ENCODE assay signal across 1 cellular context in the genomic region with DNA sequence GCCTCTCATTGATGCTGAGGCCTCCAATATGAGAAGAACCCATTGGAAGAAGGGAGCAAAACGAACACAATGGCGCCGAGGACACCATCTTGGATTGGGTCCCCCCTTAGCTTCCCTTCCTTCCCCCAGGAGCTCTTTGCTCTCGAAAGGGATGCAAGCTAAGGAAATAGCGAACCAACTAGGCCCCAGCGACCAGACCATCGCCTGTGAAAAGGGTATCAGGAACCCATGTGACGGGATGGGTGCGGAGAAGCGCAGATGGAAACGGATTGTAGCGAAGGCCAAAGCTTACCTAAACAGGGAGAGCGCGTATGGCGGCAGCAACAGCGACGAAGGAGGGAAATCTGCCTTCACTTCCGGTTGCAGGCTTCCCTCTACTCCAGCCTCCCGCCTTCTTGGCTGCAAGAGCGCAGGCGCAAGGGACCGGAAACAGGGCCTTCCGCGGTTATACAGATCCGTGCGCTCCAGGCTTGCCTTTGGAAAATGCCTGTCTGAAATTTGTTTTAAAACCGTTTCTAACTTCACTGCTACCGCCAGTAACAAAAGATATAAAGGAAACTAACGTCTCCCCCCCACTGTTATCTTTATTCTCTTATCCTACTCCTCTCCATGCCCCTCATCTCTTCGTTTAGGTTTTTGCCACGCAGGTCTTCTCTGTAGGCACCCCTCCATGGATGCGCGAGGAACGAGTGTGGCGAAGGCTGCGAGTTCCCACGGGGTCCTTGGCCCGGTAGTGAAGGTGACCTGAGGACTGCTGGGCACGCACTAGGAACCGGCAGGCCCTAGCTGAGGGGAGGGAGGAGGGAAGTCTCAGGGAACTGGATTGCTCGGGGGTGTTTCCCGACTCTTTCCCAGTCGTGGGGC.
TF ChIP-seq lines count a peak whose summit lies in the region.

A gene (minus strand): TSS at position 346 of the 864 bp plus-strand sequence. CDS start 1,471 bp downstream, outside the sequence.

TF ChIP-seq in K562, 482 proteins besides CTCF, POLR2A, EP300 and RAD21 (continued from another document and continues in another):
- TF ChIP-seq, protein P1, sequence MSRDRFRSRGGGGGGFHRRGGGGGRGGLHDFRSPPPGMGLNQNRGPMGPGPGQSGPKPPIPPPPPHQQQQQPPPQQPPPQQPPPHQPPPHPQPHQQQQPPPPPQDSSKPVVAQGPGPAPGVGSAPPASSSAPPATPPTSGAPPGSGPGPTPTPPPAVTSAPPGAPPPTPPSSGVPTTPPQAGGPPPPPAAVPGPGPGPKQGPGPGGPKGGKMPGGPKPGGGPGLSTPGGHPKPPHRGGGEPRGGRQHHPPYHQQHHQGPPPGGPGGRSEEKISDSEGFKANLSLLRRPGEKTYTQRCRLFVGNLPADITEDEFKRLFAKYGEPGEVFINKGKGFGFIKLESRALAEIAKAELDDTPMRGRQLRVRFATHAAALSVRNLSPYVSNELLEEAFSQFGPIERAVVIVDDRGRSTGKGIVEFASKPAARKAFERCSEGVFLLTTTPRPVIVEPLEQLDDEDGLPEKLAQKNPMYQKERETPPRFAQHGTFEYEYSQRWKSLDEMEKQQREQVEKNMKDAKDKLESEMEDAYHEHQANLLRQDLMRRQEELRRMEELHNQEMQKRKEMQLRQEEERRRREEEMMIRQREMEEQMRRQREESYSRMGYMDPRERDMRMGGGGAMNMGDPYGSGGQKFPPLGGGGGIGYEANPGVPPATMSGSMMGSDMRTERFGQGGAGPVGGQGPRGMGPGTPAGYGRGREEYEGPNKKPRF (IDR thresholded peaks at IDR 0.05; ENCODE audit: low read depth, low read length): no peak
- TF ChIP-seq EP400 (IDR thresholded peaks at IDR 0.05): peak; percentile 100
- TF ChIP-seq SETDB1 (IDR thresholded peaks at IDR 0.05; ENCODE audit: low read length): no peak
- peak; percentile 72 for TF ChIP-seq NFIC (IDR thresholded peaks at IDR 0.05)
- TF ChIP-seq TBP (optimal IDR thresholded peaks at IDR 0.05; ENCODE audit: low read depth, low read length): peak; percentile 97
- TF ChIP-seq DMBX1 (CRISPR knock-in tag; IDR thresholded peaks at IDR 0.05; ENCODE audit: borderline replicate concordance): peak; percentile 73
- TF ChIP-seq TAF15 (IDR thresholded peaks at IDR 0.05; ENCODE audit: low read depth, low read length): no peak
- TF ChIP-seq BHLHE40 (IDR thresholded peaks at IDR 0.05; ENCODE audit: low read length): peak; percentile 68; the same call in 1 of the 2 replicates
- TF ChIP-seq, protein P2, sequence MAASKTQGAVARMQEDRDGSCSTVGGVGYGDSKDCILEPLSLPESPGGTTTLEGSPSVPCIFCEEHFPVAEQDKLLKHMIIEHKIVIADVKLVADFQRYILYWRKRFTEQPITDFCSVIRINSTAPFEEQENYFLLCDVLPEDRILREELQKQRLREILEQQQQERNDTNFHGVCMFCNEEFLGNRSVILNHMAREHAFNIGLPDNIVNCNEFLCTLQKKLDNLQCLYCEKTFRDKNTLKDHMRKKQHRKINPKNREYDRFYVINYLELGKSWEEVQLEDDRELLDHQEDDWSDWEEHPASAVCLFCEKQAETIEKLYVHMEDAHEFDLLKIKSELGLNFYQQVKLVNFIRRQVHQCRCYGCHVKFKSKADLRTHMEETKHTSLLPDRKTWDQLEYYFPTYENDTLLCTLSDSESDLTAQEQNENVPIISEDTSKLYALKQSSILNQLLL (CRISPR knock-in tag; IDR thresholded peaks at IDR 0.05; ENCODE audit: borderline replicate concordance): no peak
- TF ChIP-seq FOXJ3 (CRISPR knock-in tag; IDR thresholded peaks at IDR 0.05): no peak
- peak in 1 of 2 experiments; percentile 42; a peak in 3 of 4 replicates for TF ChIP-seq SIN3A (IDR thresholded peaks at IDR 0.05; ENCODE audit: borderline replicate concordance in 2 of 2, control insufficient read depth in 1 of 2, low read depth in 2 of 2, low read length in 2 of 2)
- TF ChIP-seq PHF20 (IDR thresholded peaks at IDR 0.05; ENCODE audit: partially characterized antibody): peak; percentile 97
- TF ChIP-seq, protein P3, sequence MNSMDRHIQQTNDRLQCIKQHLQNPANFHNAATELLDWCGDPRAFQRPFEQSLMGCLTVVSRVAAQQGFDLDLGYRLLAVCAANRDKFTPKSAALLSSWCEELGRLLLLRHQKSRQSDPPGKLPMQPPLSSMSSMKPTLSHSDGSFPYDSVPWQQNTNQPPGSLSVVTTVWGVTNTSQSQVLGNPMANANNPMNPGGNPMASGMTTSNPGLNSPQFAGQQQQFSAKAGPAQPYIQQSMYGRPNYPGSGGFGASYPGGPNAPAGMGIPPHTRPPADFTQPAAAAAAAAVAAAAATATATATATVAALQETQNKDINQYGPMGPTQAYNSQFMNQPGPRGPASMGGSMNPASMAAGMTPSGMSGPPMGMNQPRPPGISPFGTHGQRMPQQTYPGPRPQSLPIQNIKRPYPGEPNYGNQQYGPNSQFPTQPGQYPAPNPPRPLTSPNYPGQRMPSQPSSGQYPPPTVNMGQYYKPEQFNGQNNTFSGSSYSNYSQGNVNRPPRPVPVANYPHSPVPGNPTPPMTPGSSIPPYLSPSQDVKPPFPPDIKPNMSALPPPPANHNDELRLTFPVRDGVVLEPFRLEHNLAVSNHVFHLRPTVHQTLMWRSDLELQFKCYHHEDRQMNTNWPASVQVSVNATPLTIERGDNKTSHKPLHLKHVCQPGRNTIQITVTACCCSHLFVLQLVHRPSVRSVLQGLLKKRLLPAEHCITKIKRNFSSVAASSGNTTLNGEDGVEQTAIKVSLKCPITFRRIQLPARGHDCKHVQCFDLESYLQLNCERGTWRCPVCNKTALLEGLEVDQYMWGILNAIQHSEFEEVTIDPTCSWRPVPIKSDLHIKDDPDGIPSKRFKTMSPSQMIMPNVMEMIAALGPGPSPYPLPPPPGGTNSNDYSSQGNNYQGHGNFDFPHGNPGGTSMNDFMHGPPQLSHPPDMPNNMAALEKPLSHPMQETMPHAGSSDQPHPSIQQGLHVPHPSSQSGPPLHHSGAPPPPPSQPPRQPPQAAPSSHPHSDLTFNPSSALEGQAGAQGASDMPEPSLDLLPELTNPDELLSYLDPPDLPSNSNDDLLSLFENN (IDR thresholded peaks at IDR 0.05; ENCODE audit: low read depth in 2 of 2, low read length in 2 of 2): no peak; a peak in 1 of 4 replicates
- peak; percentile 97 for TF ChIP-seq GABPA (tag; conservative IDR thresholded peaks at IDR 0.05; ENCODE audit: low read depth)
- peak; percentile 70 for TF ChIP-seq LEF1 (IDR thresholded peaks at IDR 0.05)
- peak; percentile 28; the same call in 1 of the 2 replicates for TF ChIP-seq SIN3B (IDR thresholded peaks at IDR 0.05; ENCODE audit: low read depth)
- no peak for TF ChIP-seq NR3C1 (CRISPR knock-in tag; IDR thresholded peaks at IDR 0.05)
- TF ChIP-seq, protein P4, sequence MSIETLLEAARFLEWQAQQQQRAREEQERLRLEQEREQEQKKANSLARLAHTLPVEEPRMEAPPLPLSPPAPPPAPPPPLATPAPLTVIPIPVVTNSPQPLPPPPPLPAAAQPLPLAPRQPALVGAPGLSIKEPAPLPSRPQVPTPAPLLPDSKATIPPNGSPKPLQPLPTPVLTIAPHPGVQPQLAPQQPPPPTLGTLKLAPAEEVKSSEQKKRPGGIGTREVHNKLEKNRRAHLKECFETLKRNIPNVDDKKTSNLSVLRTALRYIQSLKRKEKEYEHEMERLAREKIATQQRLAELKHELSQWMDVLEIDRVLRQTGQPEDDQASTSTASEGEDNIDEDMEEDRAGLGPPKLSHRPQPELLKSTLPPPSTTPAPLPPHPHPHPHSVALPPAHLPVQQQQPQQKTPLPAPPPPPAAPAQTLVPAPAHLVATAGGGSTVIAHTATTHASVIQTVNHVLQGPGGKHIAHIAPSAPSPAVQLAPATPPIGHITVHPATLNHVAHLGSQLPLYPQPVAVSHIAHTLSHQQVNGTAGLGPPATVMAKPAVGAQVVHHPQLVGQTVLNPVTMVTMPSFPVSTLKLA (conservative IDR thresholded peaks at IDR 0.05): peak; percentile 90 to 94
- TF ChIP-seq, protein P5, sequence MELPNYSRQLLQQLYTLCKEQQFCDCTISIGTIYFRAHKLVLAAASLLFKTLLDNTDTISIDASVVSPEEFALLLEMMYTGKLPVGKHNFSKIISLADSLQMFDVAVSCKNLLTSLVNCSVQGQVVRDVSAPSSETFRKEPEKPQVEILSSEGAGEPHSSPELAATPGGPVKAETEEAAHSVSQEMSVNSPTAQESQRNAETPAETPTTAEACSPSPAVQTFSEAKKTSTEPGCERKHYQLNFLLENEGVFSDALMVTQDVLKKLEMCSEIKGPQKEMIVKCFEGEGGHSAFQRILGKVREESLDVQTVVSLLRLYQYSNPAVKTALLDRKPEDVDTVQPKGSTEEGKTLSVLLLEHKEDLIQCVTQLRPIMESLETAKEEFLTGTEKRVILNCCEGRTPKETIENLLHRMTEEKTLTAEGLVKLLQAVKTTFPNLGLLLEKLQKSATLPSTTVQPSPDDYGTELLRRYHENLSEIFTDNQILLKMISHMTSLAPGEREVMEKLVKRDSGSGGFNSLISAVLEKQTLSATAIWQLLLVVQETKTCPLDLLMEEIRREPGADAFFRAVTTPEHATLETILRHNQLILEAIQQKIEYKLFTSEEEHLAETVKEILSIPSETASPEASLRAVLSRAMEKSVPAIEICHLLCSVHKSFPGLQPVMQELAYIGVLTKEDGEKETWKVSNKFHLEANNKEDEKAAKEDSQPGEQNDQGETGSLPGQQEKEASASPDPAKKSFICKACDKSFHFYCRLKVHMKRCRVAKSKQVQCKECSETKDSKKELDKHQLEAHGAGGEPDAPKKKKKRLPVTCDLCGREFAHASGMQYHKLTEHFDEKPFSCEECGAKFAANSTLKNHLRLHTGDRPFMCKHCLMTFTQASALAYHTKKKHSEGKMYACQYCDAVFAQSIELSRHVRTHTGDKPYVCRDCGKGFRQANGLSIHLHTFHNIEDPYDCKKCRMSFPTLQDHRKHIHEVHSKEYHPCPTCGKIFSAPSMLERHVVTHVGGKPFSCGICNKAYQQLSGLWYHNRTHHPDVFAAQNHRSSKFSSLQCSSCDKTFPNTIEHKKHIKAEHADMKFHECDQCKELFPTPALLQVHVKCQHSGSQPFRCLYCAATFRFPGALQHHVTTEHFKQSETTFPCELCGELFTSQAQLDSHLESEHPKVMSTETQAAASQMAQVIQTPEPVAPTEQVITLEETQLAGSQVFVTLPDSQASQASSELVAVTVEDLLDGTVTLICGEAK (IDR thresholded peaks at IDR 0.05): peak; percentile 92
- TF ChIP-seq, protein P5 (CRISPR knock-in tag; IDR thresholded peaks at IDR 0.05): peak; percentile 37; the same call in 1 of the 2 replicates
- peak; percentile 81; the same call in 1 of the 2 replicates for TF ChIP-seq ZNF12 (CRISPR knock-in tag; IDR thresholded peaks at IDR 0.05)
- TF ChIP-seq, protein P6, sequence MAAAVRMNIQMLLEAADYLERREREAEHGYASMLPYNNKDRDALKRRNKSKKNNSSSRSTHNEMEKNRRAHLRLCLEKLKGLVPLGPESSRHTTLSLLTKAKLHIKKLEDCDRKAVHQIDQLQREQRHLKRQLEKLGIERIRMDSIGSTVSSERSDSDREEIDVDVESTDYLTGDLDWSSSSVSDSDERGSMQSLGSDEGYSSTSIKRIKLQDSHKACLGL (CRISPR knock-in tag; IDR thresholded peaks at IDR 0.05; ENCODE audit: borderline replicate concordance, poor library complexity, severe bottlenecking): no peak
- TF ChIP-seq ZNF707 (CRISPR knock-in tag; conservative IDR thresholded peaks at IDR 0.05): 0 out of 2 replicates have a peak, but pooled peaks have one; percentile 11
- TF ChIP-seq, protein P7, sequence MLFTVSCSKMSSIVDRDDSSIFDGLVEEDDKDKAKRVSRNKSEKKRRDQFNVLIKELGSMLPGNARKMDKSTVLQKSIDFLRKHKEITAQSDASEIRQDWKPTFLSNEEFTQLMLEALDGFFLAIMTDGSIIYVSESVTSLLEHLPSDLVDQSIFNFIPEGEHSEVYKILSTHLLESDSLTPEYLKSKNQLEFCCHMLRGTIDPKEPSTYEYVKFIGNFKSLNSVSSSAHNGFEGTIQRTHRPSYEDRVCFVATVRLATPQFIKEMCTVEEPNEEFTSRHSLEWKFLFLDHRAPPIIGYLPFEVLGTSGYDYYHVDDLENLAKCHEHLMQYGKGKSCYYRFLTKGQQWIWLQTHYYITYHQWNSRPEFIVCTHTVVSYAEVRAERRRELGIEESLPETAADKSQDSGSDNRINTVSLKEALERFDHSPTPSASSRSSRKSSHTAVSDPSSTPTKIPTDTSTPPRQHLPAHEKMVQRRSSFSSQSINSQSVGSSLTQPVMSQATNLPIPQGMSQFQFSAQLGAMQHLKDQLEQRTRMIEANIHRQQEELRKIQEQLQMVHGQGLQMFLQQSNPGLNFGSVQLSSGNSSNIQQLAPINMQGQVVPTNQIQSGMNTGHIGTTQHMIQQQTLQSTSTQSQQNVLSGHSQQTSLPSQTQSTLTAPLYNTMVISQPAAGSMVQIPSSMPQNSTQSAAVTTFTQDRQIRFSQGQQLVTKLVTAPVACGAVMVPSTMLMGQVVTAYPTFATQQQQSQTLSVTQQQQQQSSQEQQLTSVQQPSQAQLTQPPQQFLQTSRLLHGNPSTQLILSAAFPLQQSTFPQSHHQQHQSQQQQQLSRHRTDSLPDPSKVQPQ (CRISPR knock-in tag; IDR thresholded peaks at IDR 0.05; ENCODE audit: borderline replicate concordance): 0 out of 2 replicates have a peak, but pooled peaks have one; percentile 44
- TF ChIP-seq SPI1 (IDR thresholded peaks at IDR 0.05; ENCODE audit: borderline replicate concordance, low read depth, low read length): peak; percentile 65; the same call in 1 of the 2 replicates
